1 cellular context compared by ENCODE assay signal in genomic region chr1:47091476-47091875, GRCh38.
TF ChIP-seq lines count a peak whose summit lies in the region.

No MANE protein-coding gene starts in this region.

TF ChIP-seq in GM12878, 131 proteins besides CTCF, POLR2A, EP300 and RAD21:
- peak; percentile 68; the same call in 1 of the 2 replicates for TF ChIP-seq SMARCA5 (IDR thresholded peaks at IDR 0.05)
